ENCODE assay signal across 8 cellular contexts in genomic region chr7:12067156-12067831, GRCh38.
DNase-seq lines count a peak whose midpoint lies in the region; ATAC-seq and TF ChIP-seq lines count a peak whose summit lies in the region.

No MANE protein-coding gene starts in this region.

- ATAC-seq in HG02852 (IDR thresholded peaks at IDR 0.05; ENCODE audit: unreplicated experiment) (peak; percentile 85), right lobe of liver (peak; percentile 86 to 92 (median 91))

- intact Hi-C loops in right lobe of liver (cut with DNase I): loop anchor here (5.0 kb wide), 2 partner anchors 255 to 260 kb away; no protein-coding TSS in a partner anchor

- no peaks in the 10 kb centered on the region for H3K36me3 ChIP-seq in WERI-Rb-1
- no peaks in the 10 kb centered on the region for H3K36me3 ChIP-seq in right lobe of liver

- H3K4me3 ChIP-seq in WERI-Rb-1 (ENCODE audit: low read depth, low read length): no peak overlapping the region
- H3K4me3 ChIP-seq in right lobe of liver: no peak overlapping the region

- H3K27me3 ChIP-seq in WERI-Rb-1 (ENCODE audit: insufficient read depth, low read depth, severe bottlenecking) (no peaks in the 10 kb centered on the region), right lobe of liver (no peaks in the 10 kb centered on the region)

- 60% methylated on average over 11 of the region's 13 CpGs for WGBS in right lobe of liver (ENCODE audit: insufficient coverage, low coverage, low lambda C conversion rate, missing lambda C conversion rate)

- no peak overlapping the region for H3K27ac ChIP-seq in WERI-Rb-1
- H3K27ac ChIP-seq in right lobe of liver: no peak overlapping the region

- H3K4me1 ChIP-seq in right lobe of liver: no peaks in the 10 kb centered on the region

- no peaks in the 10 kb centered on the region for H3K9me3 ChIP-seq in WERI-Rb-1 (ENCODE audit: severe bottlenecking)
- H3K9me3 ChIP-seq in right lobe of liver: no peaks in the 10 kb centered on the region

- peak; percentile 14 to 37 for DNase-seq in NOMO-1 (lab: John Stamatoyannopoulos, UW; ENCODE audit: unreplicated experiment in 2 of 2)
- DNase-seq in NOMO-1 treated with dmso at 0.1 percent for 144 hours (lab: John Stamatoyannopoulos, UW; ENCODE audit: unreplicated experiment): no peak
- peak; percentile 16 for DNase-seq in NCI-H2107 (lab: John Stamatoyannopoulos, UW)
- DNase-seq in WERI-Rb-1: peak; percentile 59
- DNase-seq in cerebellar cortex (ENCODE audit: low spot score): peak; percentile 51
- DNase-seq in right lobe of liver: peak in 2 of 3 donors; percentile 47 to 55
- DNase-seq in stimulated activated CD8-positive, alpha-beta memory T cell treated with anti-CD3 and anti-CD28 coated beads, Interleukin-15, amount 100 ng/mL, for 24 hours (ENCODE audit: low read depth): peak; percentile 7

- TF ChIP-seq CTCF in WERI-Rb-1 (IDR thresholded peaks at IDR 0.05; ENCODE audit: low read depth, low read length): peak; percentile 70
- peak; percentile 60 to 77 (median 75) for TF ChIP-seq CTCF in right lobe of liver (IDR thresholded peaks at IDR 0.05)

- no peak for TF ChIP-seq POLR2A in right lobe of liver (IDR thresholded peaks at IDR 0.05)
